In the genomic region with DNA sequence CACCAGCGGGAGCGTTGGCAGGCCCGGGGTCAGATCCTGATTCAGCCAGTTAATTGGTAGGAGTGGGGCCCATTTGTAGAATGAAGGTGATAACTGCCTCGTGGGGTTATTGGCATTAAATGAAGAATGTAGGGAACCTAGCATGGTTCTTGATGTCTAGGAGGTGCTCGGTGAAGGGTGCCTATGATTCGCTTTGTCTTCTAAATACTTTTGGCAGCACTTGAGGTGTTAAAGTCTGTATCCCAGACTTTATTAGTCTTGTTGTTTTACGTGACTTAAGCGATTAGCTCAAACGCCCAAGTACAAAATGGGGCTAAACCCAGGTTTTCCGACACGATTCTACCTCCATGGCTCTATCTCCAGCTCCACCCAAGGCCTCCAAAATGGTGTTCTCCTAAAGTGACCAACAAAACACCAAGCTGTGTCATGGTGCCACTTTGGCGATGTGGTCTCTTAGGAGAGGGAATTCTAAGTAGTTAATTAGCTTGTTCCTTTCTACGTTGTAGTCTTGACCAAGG, we compare ENCODE assay signal across 8 cellular contexts. TPM values are rescaled to one million over a fixed set of nuclear protein-coding genes. Genes with fewer than 3 reads are reported as not detected.
DNase-seq lines count a peak whose midpoint lies in the region; ATAC-seq and TF ChIP-seq lines count a peak whose summit lies in the region.

No MANE protein-coding gene starts in this region.

- H3K36me3 ChIP-seq in HAP-1 (replicated peaks) (peaks cover 17% of the 10 kb centered on the region), skeletal muscle satellite cell (ENCODE audit: insufficient read depth, low read length) (peaks cover 12% of the 10 kb centered on the region)

- peak overlapping the region; percentile 37 for H3K4me3 ChIP-seq in HAP-1
- peak overlapping the region; percentile 58 for H3K4me3 ChIP-seq in WI38 (ENCODE audit: low read depth, low read length)
- peak overlapping the region; percentile 99 for H3K4me3 ChIP-seq in right cardiac atrium (ENCODE audit: low read length)
- peak overlapping the region; percentile 75 for H3K4me3 ChIP-seq in skeletal muscle satellite cell (ENCODE audit: low read length)

- H3K27me3 ChIP-seq in HAP-1 (ENCODE audit: low read depth) (no peaks in the 10 kb centered on the region), right cardiac atrium (ENCODE audit: control insufficient read depth, insufficient read depth) (no peaks in the 10 kb centered on the region), skeletal muscle satellite cell (ENCODE audit: control insufficient read depth, insufficient read depth, low read length) (no peaks in the 10 kb centered on the region)

- peak overlapping the region; percentile 92 for H3K27ac ChIP-seq in right cardiac atrium (ENCODE audit: low read length)

- H3K4me2 ChIP-seq in skeletal muscle satellite cell (ENCODE audit: low read length), result peak overlapping the region; percentile 81

- no peak for TF ChIP-seq CTCF in WI38 (IDR thresholded peaks at IDR 0.05; ENCODE audit: low read depth, low read length)

- in situ Hi-C loops in HAP-1 (cut with MboI; ENCODE audit: low sequenced_read_pairs), result no loop called here

- no peak for DNase-seq in HAP-1 (ENCODE audit: low spot score in 2 of 2)
- DNase-seq in right cardiac atrium, result no peak
- no peak for DNase-seq in CD1c-positive myeloid dendritic cell (ENCODE audit: extremely low spot score)
- DNase-seq in EL, result no peak
- DNase-seq in T1000 (lab: John Stamatoyannopoulos, UW), result no peak

- peak overlapping the region; percentile 95 for H3K9ac ChIP-seq in skeletal muscle satellite cell (ENCODE audit: low read depth, low read length)

- ATAC-seq in right cardiac atrium (no peak), GM21529 (IDR thresholded peaks at IDR 0.05; ENCODE audit: unreplicated experiment) (no peak)

- intact Hi-C loops in right cardiac atrium (cut with DNase I), result loop anchor here in 1 of 4 donors (10.0 kb wide), 1 partner anchor 349 kb away; no protein-coding TSS in a partner anchor

- H3K4me1 ChIP-seq in HAP-1, result peaks cover 32% of the 10 kb centered on the region
- peaks cover 3% of the 10 kb centered on the region for H3K4me1 ChIP-seq in right cardiac atrium (ENCODE audit: control insufficient read depth, insufficient read depth, low read length)
- H3K4me1 ChIP-seq in skeletal muscle satellite cell (ENCODE audit: control insufficient read depth, insufficient read depth, low read length), result peaks cover 47% of the 10 kb centered on the region

- 44% methylated on average over 13 of the region's 13 CpGs for WGBS in right cardiac atrium

- no peaks in the 10 kb centered on the region for H3K9me3 ChIP-seq in HAP-1
- no peaks in the 10 kb centered on the region for H3K9me3 ChIP-seq in right cardiac atrium (ENCODE audit: control insufficient read depth, low read length)
- H3K9me3 ChIP-seq in skeletal muscle satellite cell (replicated peaks; ENCODE audit: low read length), result no peaks in the 10 kb centered on the region

RNA-seq across cellular contexts. Expression of a gene that starts 1.0 kb away (rescaled TPM):
- 10 to 100 TPM; 56.9 to 95.8 (median 65.3) TPM for total RNA-seq in right cardiac atrium
- polyA plus RNA-seq in right cardiac atrium, result 18.8 TPM
- 58.3 and 65.5 TPM in 2 replicates for total RNA-seq in skeletal muscle satellite cell (2012; rRNA removed)

Comparison
In these comparisons a context has a peak if more than half of its experiments do, and no peak if none do; other contexts are left out.
1. H3K4me3 ChIP-seq: peak in every context shown above with its lines; median percentile 99 in right cardiac atrium; 75 in skeletal muscle satellite cell; 58 in WI38; 37 in HAP-1.